Comparison of ENCODE assay signal across 10 cellular contexts in the genomic region with DNA sequence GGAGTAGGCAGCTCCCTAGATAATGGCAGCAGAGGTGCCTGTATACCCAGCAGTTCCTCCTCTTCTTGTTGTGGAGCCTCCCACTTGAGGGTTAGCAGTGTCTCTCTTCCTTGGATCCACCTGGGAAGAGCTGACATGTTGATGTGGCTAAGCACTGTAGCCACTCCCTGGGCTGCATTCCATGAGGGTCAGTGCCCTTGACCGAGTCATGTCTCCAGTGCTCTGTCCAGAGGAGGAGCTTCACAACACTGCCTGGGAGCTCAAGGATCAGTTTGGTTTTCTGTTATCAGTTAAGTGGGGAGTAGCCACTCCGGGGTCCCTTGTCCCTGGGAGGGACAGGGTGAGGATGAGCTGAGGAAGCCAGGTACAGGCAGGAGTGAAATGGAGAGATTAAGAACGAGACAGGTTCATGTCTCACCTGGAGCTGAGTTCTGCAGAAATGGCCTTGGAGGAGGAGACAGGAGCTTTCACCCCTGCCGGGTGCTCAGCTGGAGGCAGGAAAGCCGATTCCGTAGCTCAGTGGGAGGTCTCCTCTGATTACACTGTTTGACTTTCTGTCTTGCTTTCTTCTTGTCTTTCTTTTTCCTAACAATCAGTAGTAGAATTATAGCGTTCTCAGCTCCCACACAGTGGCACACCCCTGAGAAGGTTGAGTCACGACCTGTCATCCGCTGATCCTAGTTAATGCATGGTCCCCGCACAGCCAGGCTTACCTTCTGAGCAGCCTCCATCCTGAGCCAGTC. TPM values are rescaled to one million over a fixed set of nuclear protein-coding genes. Genes with fewer than 3 reads are reported as not detected.
DNase-seq lines count a peak whose midpoint lies in the region; ATAC-seq and TF ChIP-seq lines count a peak whose summit lies in the region.
"Had no signal": no experiment of that assay in that cellular context is flagged by ENCODE, and none has a peak within 500 bp of the region (broad histone marks: within the 10 kb centered on the region; RNA-seq: fewer than 3 reads in every experiment).

No MANE protein-coding gene starts in this region.

- H3K4me1 ChIP-seq in GM23338 (ENCODE audit: insufficient read depth) (peaks cover 12% of the 10 kb centered on the region), parathyroid adenoma (peaks cover 5% of the 10 kb centered on the region), ascending aorta (no peaks in the 10 kb centered on the region)

- peak; percentile 82 for ATAC-seq in GM23338
- ATAC-seq in activated CD8-positive, alpha-beta T cell treated with anti-CD3 and anti-CD28 coated beads, Interleukin-2, amount 10 ng/mL, durations not matched to agents 7 days and 5 days, result no peak
- ATAC-seq: K562 had no signal

- H3K9me2 ChIP-seq in GM23338 (ENCODE audit: insufficient read depth), result no peaks in the 10 kb centered on the region; the same call in 1 of the 2 replicates

- H3K27ac ChIP-seq in GM23338 (ENCODE audit: low read depth), result 0 out of 2 replicates have a peak overlapping the region, but pooled peaks have one; percentile 45
- no peak overlapping the region for H3K27ac ChIP-seq in parathyroid adenoma
- no peak overlapping the region for H3K27ac ChIP-seq in ascending aorta
- H3K27ac ChIP-seq: neutrophil had no signal

- H3K9ac ChIP-seq in parathyroid adenoma, result no peak overlapping the region

- H3K9me3 ChIP-seq in parathyroid adenoma (ENCODE audit: control insufficient read depth, low read length) (no peaks in the 10 kb centered on the region), ascending aorta (no peaks in the 10 kb centered on the region)
- H3K9me3 ChIP-seq: neutrophil had no signal

- TF ChIP-seq CTCF in GM23338 (conservative IDR thresholded peaks at IDR 0.05; ENCODE audit: low read depth in 2 of 2), result no peak
- TF ChIP-seq CTCF in fibroblast of mammary gland (conservative IDR thresholded peaks at IDR 0.05; ENCODE audit: control insufficient read depth, insufficient read depth, low read depth, low read length), result no peak
- no peak for TF ChIP-seq CTCF in parathyroid adenoma (IDR thresholded peaks at IDR 0.05)
- TF ChIP-seq CTCF in ascending aorta (IDR thresholded peaks at IDR 0.05), result no peak

- H3K79me2 ChIP-seq in GM23338 (replicated peaks; ENCODE audit: insufficient read depth) (no peaks in the 10 kb centered on the region), parathyroid adenoma (no peaks in the 10 kb centered on the region)

- peak overlapping the region; percentile 12; the same call in 1 of the 2 replicates for H3K27ac Mint-ChIP-seq in GM23338
- H3K27ac Mint-ChIP-seq in activated CD8-positive, alpha-beta T cell treated with anti-CD3 and anti-CD28 coated beads, Interleukin-2, amount 10 ng/mL, durations not matched to agents 7 days and 5 days, result no peak overlapping the region

- peak overlapping the region; percentile 75 for H3K4me2 ChIP-seq in GM23338
- no peak overlapping the region for H3K4me2 ChIP-seq in parathyroid adenoma (ENCODE audit: low read length)

- peaks cover 35% of the 10 kb centered on the region for H3K36me3 Mint-ChIP-seq in GM23338 (ENCODE audit: low read depth)
- H3K36me3 Mint-ChIP-seq in activated CD8-positive, alpha-beta T cell treated with anti-CD3 and anti-CD28 coated beads, Interleukin-2, amount 10 ng/mL, durations not matched to agents 7 days and 5 days (ENCODE audit: low read depth), result peaks cover 15% of the 10 kb centered on the region

- intact Hi-C loops in ascending aorta (cut with DNase I), result no loop called here

- CTCF ChIA-PET in activated CD8-positive, alpha-beta T cell treated with anti-CD3 and anti-CD28 coated beads, Interleukin-2, amount 10 ng/mL, durations not matched to agents 7 days and 5 days (lab: Charles Lee), result no interaction called here

- peaks cover 19% of the 10 kb centered on the region for H3K27me3 Mint-ChIP-seq in GM23338 (ENCODE audit: insufficient read depth, low read depth, poor library complexity)
- H3K27me3 Mint-ChIP-seq in activated CD8-positive, alpha-beta T cell treated with anti-CD3 and anti-CD28 coated beads, Interleukin-2, amount 10 ng/mL, durations not matched to agents 7 days and 5 days (ENCODE audit: low read depth), result no peaks in the 10 kb centered on the region

- no peak overlapping the region for H2AFZ ChIP-seq in GM23338
- peak overlapping the region; percentile 11 for H2AFZ ChIP-seq in parathyroid adenoma

- H3K4me3 ChIP-seq in GM23338 (no peak overlapping the region), fibroblast of mammary gland (ENCODE audit: control insufficient read depth, low read depth, low read length) (no peak overlapping the region), parathyroid adenoma (ENCODE audit: low read depth, low read length) (no peak overlapping the region), ascending aorta (no peak overlapping the region)
- H3K4me3 ChIP-seq: K562 had no signal

- H3K36me3 ChIP-seq in GM23338 (ENCODE audit: insufficient read depth), result no peaks in the 10 kb centered on the region; the same call in 1 of the 2 replicates
- no peaks in the 10 kb centered on the region for H3K36me3 ChIP-seq in parathyroid adenoma (ENCODE audit: control insufficient read depth, insufficient read depth, low read length)
- H3K36me3 ChIP-seq in ascending aorta, result peaks cover 20 to 61% of the 10 kb centered on the region in 2 donors
- H3K36me3 ChIP-seq: neutrophil had no signal

- no peaks in the 10 kb centered on the region for H3F3A ChIP-seq in GM23338 (replicated peaks; ENCODE audit: low read depth)

- H4K20me1 ChIP-seq in GM23338 (replicated peaks; ENCODE audit: insufficient read depth), result no peaks in the 10 kb centered on the region; the same call in 1 of the 2 replicates

- no peak overlapping the region for H3K4me3 Mint-ChIP-seq in GM23338
- H3K4me3 Mint-ChIP-seq in activated CD8-positive, alpha-beta T cell treated with anti-CD3 and anti-CD28 coated beads, Interleukin-2, amount 10 ng/mL, durations not matched to agents 7 days and 5 days, result no peak overlapping the region

- POLR2A ChIA-PET in activated CD8-positive, alpha-beta T cell treated with anti-CD3 and anti-CD28 coated beads, Interleukin-2, amount 10 ng/mL, durations not matched to agents 7 days and 5 days (lab: Charles Lee), result no interaction called here

- DNase-seq in GM23338 (ENCODE audit: low spot score) (peak; percentile 41), NCI-H2171 treated with DMSO at 0.1 percent for 48 hours (lab: John Stamatoyannopoulos, UW) (peak; percentile 80), fibroblast of mammary gland (ENCODE audit: low read depth) (peak; percentile 38), activated gamma-delta T cell treated with Interleukin-2 at 50 U/mL for 16 hours (no peak), ascending aorta (ENCODE audit: low spot score in 2 of 2) (no peak), NCI-H446 (lab: John Stamatoyannopoulos, UW) (no peak)
- no peak for DNase-seq in activated CD8-positive, alpha-beta T cell treated with anti-CD3 and anti-CD28 coated beads, Interleukin-2, amount 10 ng/mL, durations not matched to agents 7 days and 5 days

- peaks cover 14% of the 10 kb centered on the region for H3K4me1 Mint-ChIP-seq in GM23338
- H3K4me1 Mint-ChIP-seq in activated CD8-positive, alpha-beta T cell treated with anti-CD3 and anti-CD28 coated beads, Interleukin-2, amount 10 ng/mL, durations not matched to agents 7 days and 5 days (ENCODE audit: low read depth), result no peaks in the 10 kb centered on the region

- H3K27me3 ChIP-seq in GM23338 (ENCODE audit: insufficient read depth) (no peaks in the 10 kb centered on the region), parathyroid adenoma (ENCODE audit: control insufficient read depth, insufficient read depth, low read length) (no peaks in the 10 kb centered on the region), ascending aorta (no peaks in the 10 kb centered on the region)
- H3K27me3 ChIP-seq: neutrophil had no signal

- no peaks in the 10 kb centered on the region for H3K9me3 Mint-ChIP-seq in GM23338
- H3K9me3 Mint-ChIP-seq in activated CD8-positive, alpha-beta T cell treated with anti-CD3 and anti-CD28 coated beads, Interleukin-2, amount 10 ng/mL, durations not matched to agents 7 days and 5 days (ENCODE audit: insufficient read depth), result no peaks in the 10 kb centered on the region

TF ChIP-seq in GM23338, 12 proteins besides CTCF, POLR2A, EP300 and RAD21 (continues in another document):
- no peak for TF ChIP-seq NANOG (IDR thresholded peaks at IDR 0.05; ENCODE audit: borderline replicate concordance)
- no peak for TF ChIP-seq ZNF331 (CRISPR knock-in tag; IDR thresholded peaks at IDR 0.05; ENCODE audit: low read depth)
- TF ChIP-seq CREB1 (CRISPR knock-in tag; IDR thresholded peaks at IDR 0.05; ENCODE audit: low read depth), result no peak
- TF ChIP-seq, protein P1, sequence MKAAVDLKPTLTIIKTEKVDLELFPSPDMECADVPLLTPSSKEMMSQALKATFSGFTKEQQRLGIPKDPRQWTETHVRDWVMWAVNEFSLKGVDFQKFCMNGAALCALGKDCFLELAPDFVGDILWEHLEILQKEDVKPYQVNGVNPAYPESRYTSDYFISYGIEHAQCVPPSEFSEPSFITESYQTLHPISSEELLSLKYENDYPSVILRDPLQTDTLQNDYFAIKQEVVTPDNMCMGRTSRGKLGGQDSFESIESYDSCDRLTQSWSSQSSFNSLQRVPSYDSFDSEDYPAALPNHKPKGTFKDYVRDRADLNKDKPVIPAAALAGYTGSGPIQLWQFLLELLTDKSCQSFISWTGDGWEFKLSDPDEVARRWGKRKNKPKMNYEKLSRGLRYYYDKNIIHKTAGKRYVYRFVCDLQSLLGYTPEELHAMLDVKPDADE (IDR thresholded peaks at IDR 0.05), result no peak
- no peak for TF ChIP-seq JUNB (IDR thresholded peaks at IDR 0.05; ENCODE audit: unreplicated experiment)
- no peak for TF ChIP-seq ZNF114 (CRISPR knock-in tag; IDR thresholded peaks at IDR 0.05)

RNA-seq across cellular contexts. Expression of a gene that starts 57.9 kb away (rescaled TPM):
- total RNA-seq in GM23338 (2014; rRNA removed; shearing (Covaris generic)), result 24.1 and 26.7 TPM in 2 replicates
- 5.3 and 11.2 TPM in 2 replicates for polyA plus RNA-seq in GM23338 (2016; fragmentation: Nextera tagmentation; extraction: Ambion mirVana)
- total RNA-seq in ascending aorta, result 6.4 TPM
- 10 to 100 TPM; 12.5 to 15.1 TPM for total RNA-seq in activated CD8-positive, alpha-beta T cell treated with anti-CD3 and anti-CD28 coated beads, Interleukin-2, amount 10 ng/mL, durations not matched to agents 7 days and 5 days

Comparison
In these comparisons a context has a peak if more than half of its experiments do, and no peak if none do; other contexts are left out.
1. DNase-seq: peak in GM23338 (single experiment), NCI-H2171 treated with DMSO at 0.1 percent for 48 hours (single experiment) and fibroblast of mammary gland (single experiment); none in activated gamma-delta T cell treated with Interleukin-2 at 50 U/mL for 16 hours (single experiment), ascending aorta (0 of 2), activated CD8-positive, alpha-beta T cell treated with anti-CD3 and anti-CD28 coated beads, Interleukin-2, amount 10 ng/mL, durations not matched to agents 7 days and 5 days (single experiment) and NCI-H446 (0 of 2).